Comparison of ENCODE assay signal across 9 cellular contexts in the genomic region with DNA sequence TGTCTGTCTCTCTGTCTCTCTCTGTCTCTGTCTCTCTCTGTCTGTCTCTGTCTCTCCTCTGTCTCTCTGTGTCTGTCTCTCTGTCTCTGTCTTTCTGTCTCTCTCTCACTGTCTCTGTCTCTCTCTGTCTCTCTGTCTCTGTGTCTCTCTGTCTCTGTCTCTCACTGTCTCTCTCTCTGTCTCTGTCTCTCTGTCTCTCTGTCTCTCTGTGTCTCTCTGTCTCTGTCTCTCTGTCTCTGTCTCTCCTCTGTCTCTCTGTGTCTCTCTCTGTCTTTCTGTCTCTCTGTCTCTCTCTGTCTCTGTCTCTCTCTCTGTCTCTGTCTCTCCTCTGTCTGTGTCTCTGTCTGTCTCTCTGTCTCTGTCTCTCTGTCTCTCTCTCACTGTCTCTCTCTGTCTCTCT. TPM values are rescaled to one million over a fixed set of nuclear protein-coding genes. Genes with fewer than 3 reads are reported as not detected.
DNase-seq lines count a peak whose midpoint lies in the region; ATAC-seq and TF ChIP-seq lines count a peak whose summit lies in the region.
"Had no signal": no experiment of that assay in that cellular context is flagged by ENCODE, and none has a peak within 500 bp of the region (broad histone marks: within the 10 kb centered on the region; RNA-seq: fewer than 3 reads in every experiment).

No MANE protein-coding gene starts in this region.

- H2AFZ ChIP-seq in DND-41 (ENCODE audit: low read depth, low read length): peak overlapping the region; percentile 71

- H3K4me1 ChIP-seq in DND-41 (ENCODE audit: insufficient read depth, low read length): peaks cover 15% of the 10 kb centered on the region
- peaks cover 40% of the 10 kb centered on the region for H3K4me1 ChIP-seq in SJSA1 (replicated peaks)
- H3K4me1 ChIP-seq in gastroesophageal sphincter: peaks cover 0 to 77% (median 39%) of the 10 kb centered on the region in 3 donors
- peaks cover 16 to 22% (median 19%) of the 10 kb centered on the region in 3 donors for H3K4me1 ChIP-seq in skeletal muscle tissue (ENCODE audit: control insufficient read depth in 3 of 3, insufficient read depth in 3 of 3, low read length in 3 of 3)
- H3K4me1 ChIP-seq: foreskin keratinocyte had no signal

- H3K36me3 ChIP-seq in DND-41 (ENCODE audit: insufficient read depth, low read length) (no peaks in the 10 kb centered on the region), SJSA1 (peaks cover 30% of the 10 kb centered on the region), gastroesophageal sphincter (peaks cover 0 to 20% of the 10 kb centered on the region in 2 donors), skeletal muscle tissue (ENCODE audit: control insufficient read depth in 3 of 3, insufficient read depth in 3 of 3, low read length in 3 of 3) (peaks cover 0 to 13% (median 13%) of the 10 kb centered on the region in 3 donors)

- peak overlapping the region; percentile 47 for H3K9ac ChIP-seq in DND-41 (ENCODE audit: low read depth, low read length)
- peak overlapping the region; percentile 52 to 79 (median 77) for H3K9ac ChIP-seq in skeletal muscle tissue (ENCODE audit: low read depth in 1 of 3, low read length in 3 of 3)

- no peak for ATAC-seq in DND-41 (ENCODE audit: insufficient read depth, low read depth)
- no peak for ATAC-seq in gastroesophageal sphincter
- no peak for ATAC-seq in left lobe of liver
- ATAC-seq in GM19467 (IDR thresholded peaks at IDR 0.05; ENCODE audit: unreplicated experiment): no peak

- H3K27me3 ChIP-seq in DND-41 (ENCODE audit: insufficient read depth, low read length, poor library complexity) (no peaks in the 10 kb centered on the region), SJSA1 (replicated peaks) (no peaks in the 10 kb centered on the region), gastroesophageal sphincter (no peaks in the 10 kb centered on the region), skeletal muscle tissue (ENCODE audit: control insufficient read depth in 3 of 3, insufficient read depth in 3 of 3, low read length in 3 of 3) (peaks cover 0 to 9% (median 2%) of the 10 kb centered on the region in 3 donors)

- TF ChIP-seq EP300 in gastroesophageal sphincter (IDR thresholded peaks at IDR 0.05): no peak

- DNase-seq in DND-41 (no peak), SJSA1 (ENCODE audit: low read depth in 1 of 2, low spot score in 2 of 2) (no peak), AG08396 (ENCODE audit: low spot score) (no peak), left lobe of liver (ENCODE audit: low spot score) (no peak)
- DNase-seq in activated CD4-positive, alpha-beta T cell treated with anti-CD3 and anti-CD28 coated beads, Interleukin-2, amount 50 U/mL, for 4 hours: no peak

- TF ChIP-seq POLR2A in gastroesophageal sphincter (IDR thresholded peaks at IDR 0.05): no peak

- H4K20me1 ChIP-seq in DND-41 (ENCODE audit: insufficient read depth, low read length): no peaks in the 10 kb centered on the region

- H3K4me3 ChIP-seq in DND-41 (ENCODE audit: low read depth in 1 of 2, low read length in 2 of 2) (peak overlapping the region in 1 of 2 experiments; percentile 51; a peak in 2 of 4 replicates), SJSA1 (peak overlapping the region; percentile 35), gastroesophageal sphincter (peak overlapping the region; percentile 59 to 83), skeletal muscle tissue (ENCODE audit: low read length in 3 of 3) (peak overlapping the region; percentile 58 to 76 (median 59))

- no peaks in the 10 kb centered on the region for H3K9me3 ChIP-seq in DND-41 (ENCODE audit: insufficient read depth, low read length, severe bottlenecking)
- H3K9me3 ChIP-seq in SJSA1 (replicated peaks): no peaks in the 10 kb centered on the region
- H3K9me3 ChIP-seq in gastroesophageal sphincter: no peaks in the 10 kb centered on the region
- no peaks in the 10 kb centered on the region for H3K9me3 ChIP-seq in skeletal muscle tissue (ENCODE audit: control insufficient read depth in 3 of 3, low read length in 3 of 3)

- peak overlapping the region; percentile 65 for H3K4me2 ChIP-seq in DND-41 (ENCODE audit: insufficient read depth, low read length)

- no peak for TF ChIP-seq CTCF in DND-41 (IDR thresholded peaks at IDR 0.05; ENCODE audit: borderline replicate concordance, extremely low read depth, low read length, poor library complexity, severe bottlenecking)
- no peak for TF ChIP-seq CTCF in gastroesophageal sphincter (IDR thresholded peaks at IDR 0.05)

- H3K79me2 ChIP-seq in DND-41 (ENCODE audit: insufficient read depth, low read length): no peaks in the 10 kb centered on the region

- H3K27ac ChIP-seq in DND-41 (ENCODE audit: low read length): peak overlapping the region; percentile 27; the same call in 1 of the 2 replicates
- peak overlapping the region; percentile 66 for H3K27ac ChIP-seq in SJSA1
- peak overlapping the region; percentile 89 to 99 (median 96) for H3K27ac ChIP-seq in gastroesophageal sphincter
- H3K27ac ChIP-seq in skeletal muscle tissue (ENCODE audit: low read depth, low read length): peak overlapping the region; percentile 86
- H3K27ac ChIP-seq: foreskin keratinocyte had no signal

RNA-seq across cellular contexts. Expression of a gene that starts 0.9 kb away (rescaled TPM):
- total RNA-seq in SJSA1 (2014; rRNA removed; shearing (Covaris generic)): 108 and 149 TPM in 2 replicates
- total RNA-seq in gastroesophageal sphincter (1,000 to 10,000 TPM in 2 of 4 donors, 100 to 1,000 TPM in 2; 477 to 1,231 (median 878) TPM), skeletal muscle tissue (270 TPM), left lobe of liver (48.0 TPM)

Comparison
In these comparisons a context has a peak if more than half of its experiments do, and no peak if none do; other contexts are left out.
1. H3K27ac ChIP-seq: peak in every context shown above with its lines; median percentile 96 in gastroesophageal sphincter; 86 in skeletal muscle tissue; 66 in SJSA1; 27 in DND-41.